ENCODE assay signal across 5 cellular contexts in genomic region chr12:58090685-58091084, GRCh38.
"Had no signal": no experiment of that assay in that cellular context is flagged by ENCODE, and none has a peak within 500 bp of the region (broad histone marks: within the 10 kb centered on the region; RNA-seq: fewer than 3 reads in every experiment).

No MANE protein-coding gene starts in this region.

- H3K4me3 ChIP-seq: GM23248, K562 had no signal

- DNase-seq: GM23248, H9, HCEC 1CT, IMR-90 had no signal

- H3K27ac ChIP-seq: GM23248 had no signal
